ENCODE assay signal across 32 cellular contexts in genomic region chr13:97648881-97649224, GRCh38.
"Had no signal": no experiment of that assay in that cellular context is flagged by ENCODE, and none has a peak within 500 bp of the region (broad histone marks: within the 10 kb centered on the region; RNA-seq: fewer than 3 reads in every experiment).

No MANE protein-coding gene starts in this region.

- H3K27me3 ChIP-seq: ascending aorta had no signal

- ATAC-seq: activated T-cell treated with anti-CD3 and anti-CD28 coated beads, Interleukin-2, amount 50 U/mL, for 72 hours; activated T-helper 17 cell treated with anti-CD3 and anti-CD28 coated beads, Interleukin-2, amount 50 U/mL, for 72 hours had no signal

- H3K9me3 ChIP-seq: ascending aorta had no signal

- H3K4me3 ChIP-seq: ascending aorta had no signal

- H3K4me1 ChIP-seq: ascending aorta had no signal

- H3K9me3 Mint-ChIP-seq: activated CD4-positive, alpha-beta memory T cell treated with anti-CD3 and anti-CD28 coated beads, Interleukin-2, amount 10 ng/mL, durations not matched to agents 7 days and 5 days; activated naive CD8-positive, alpha-beta T cell treated with anti-CD3 and anti-CD28 coated beads, Interleukin-2, amount 10 ng/mL, durations not matched to agents 7 days and 5 days; activated T-cell treated with anti-CD3 and anti-CD28 coated beads, Interleukin-2, amount 50 U/mL, for 72 hours; activated T-helper 17 cell treated with anti-CD3 and anti-CD28 coated beads, Interleukin-2, amount 50 U/mL, for 72 hours had no signal

- H3K27ac Mint-ChIP-seq: activated CD4-positive, alpha-beta memory T cell treated with anti-CD3 and anti-CD28 coated beads, Interleukin-2, amount 10 ng/mL, durations not matched to agents 7 days and 5 days; activated naive CD8-positive, alpha-beta T cell treated with anti-CD3 and anti-CD28 coated beads, Interleukin-2, amount 10 ng/mL, durations not matched to agents 7 days and 5 days; activated T-cell treated with anti-CD3 and anti-CD28 coated beads, Interleukin-2, amount 50 U/mL, for 72 hours; activated T-helper 17 cell treated with anti-CD3 and anti-CD28 coated beads, Interleukin-2, amount 50 U/mL, for 72 hours had no signal

- H3K36me3 ChIP-seq: ascending aorta, WERI-Rb-1 had no signal

- DNase-seq: activated CD4-positive, alpha-beta memory T cell treated with anti-CD3 and anti-CD28 coated beads, Interleukin-2, amount 10 ng/mL, durations not matched to agents 7 days and 5 days; activated CD4-positive, alpha-beta T cell treated with anti-CD3 and anti-CD28 coated beads for 1 hour; activated CD4-positive, alpha-beta T cell treated with anti-CD3 and anti-CD28 coated beads for 48 hours; activated CD4-positive, CD25-positive, alpha-beta regulatory T cell; activated effector memory CD4-positive, alpha-beta T cell treated with anti-CD3 and anti-CD28 coated beads, Interleukin-2, amount 50 U/mL, for 16 hours; activated naive CD4-positive, alpha-beta T cell; activated naive CD4-positive, alpha-beta T cell treated with anti-CD3 and anti-CD28 coated beads, Interleukin-2, amount 50 U/mL, for 16 hours; activated naive CD8-positive, alpha-beta T cell treated with anti-CD3 and anti-CD28 coated beads, Interleukin-2, amount 10 ng/mL, durations not matched to agents 7 days and 5 days; activated T-cell treated with anti-CD3 and anti-CD28 coated beads, Interleukin-2, amount 50 U/mL, for 1 hour; activated T-cell treated with anti-CD3 and anti-CD28 coated beads, Interleukin-2, amount 50 U/mL, for 72 hours; amygdala; central memory CD4-positive, alpha-beta T cell; MM.1S; MV-4-11; NCI-H1092; NCI-H1436 treated with DMSO at 0.1 percent for 48 hours; NCI-H1694 treated with DMSO at 0.1 percent for 48 hours; NCI-H2029; NCI-H2171; NCI-H510A; NCI-H526; NCI-H748 treated with DMSO at 0.1 percent for 48 hours; OCI-M1; Right ventricle myocardium superior; SW 1271; T-helper 1 cell; T-helper 2 cell; T1000; WERI-Rb-1 had no signal

- H3K9ac ChIP-seq: KMS-11 had no signal

- H3K4me2 ChIP-seq: KMS-11 had no signal

- H3K27ac ChIP-seq: ascending aorta, KMS-11, WERI-Rb-1 had no signal

- H3K36me3 Mint-ChIP-seq: activated naive CD8-positive, alpha-beta T cell treated with anti-CD3 and anti-CD28 coated beads, Interleukin-2, amount 10 ng/mL, durations not matched to agents 7 days and 5 days had no signal

- H3K4me1 Mint-ChIP-seq: activated CD4-positive, alpha-beta memory T cell treated with anti-CD3 and anti-CD28 coated beads, Interleukin-2, amount 10 ng/mL, durations not matched to agents 7 days and 5 days; activated naive CD8-positive, alpha-beta T cell treated with anti-CD3 and anti-CD28 coated beads, Interleukin-2, amount 10 ng/mL, durations not matched to agents 7 days and 5 days; activated T-helper 17 cell treated with anti-CD3 and anti-CD28 coated beads, Interleukin-2, amount 50 U/mL, for 72 hours had no signal

- H3K4me3 Mint-ChIP-seq: activated CD4-positive, alpha-beta memory T cell treated with anti-CD3 and anti-CD28 coated beads, Interleukin-2, amount 10 ng/mL, durations not matched to agents 7 days and 5 days; activated naive CD8-positive, alpha-beta T cell treated with anti-CD3 and anti-CD28 coated beads, Interleukin-2, amount 10 ng/mL, durations not matched to agents 7 days and 5 days; activated T-cell treated with anti-CD3 and anti-CD28 coated beads, Interleukin-2, amount 50 U/mL, for 72 hours; activated T-helper 17 cell treated with anti-CD3 and anti-CD28 coated beads, Interleukin-2, amount 50 U/mL, for 72 hours had no signal
